Comparison of ENCODE assay signal across 9 cellular contexts in the genomic region with DNA sequence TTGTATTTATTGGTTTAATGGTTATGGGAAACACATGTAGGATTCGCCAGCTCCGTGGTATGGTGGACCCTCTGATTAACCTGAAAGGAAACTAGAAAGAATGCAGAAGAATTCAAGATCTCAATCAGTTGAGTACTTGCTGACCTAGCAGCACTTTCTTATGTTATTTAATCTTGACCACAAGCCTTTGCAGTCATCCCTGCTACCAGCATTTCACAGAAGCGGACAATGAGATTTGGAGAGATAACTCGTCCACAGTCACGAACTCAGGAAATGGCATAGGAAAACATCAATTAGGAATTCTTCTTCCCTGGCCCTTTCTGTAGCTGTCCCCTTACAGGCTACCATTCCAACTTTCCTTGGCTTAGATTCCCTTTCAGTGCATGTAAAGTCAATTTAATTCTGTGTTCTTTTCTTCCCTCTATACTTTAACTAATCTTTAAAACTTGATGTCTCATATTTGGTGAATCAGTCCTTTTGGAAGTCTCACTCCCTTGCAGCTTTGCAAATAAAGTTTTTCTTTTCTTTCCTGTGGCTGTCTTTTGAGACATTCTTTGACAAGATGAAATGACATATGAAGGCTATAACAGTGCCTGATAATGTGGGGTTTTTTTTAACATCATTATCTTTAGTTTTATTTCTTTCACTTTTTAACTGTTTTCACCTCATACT. TPM values are rescaled to one million over a fixed set of nuclear protein-coding genes. Genes with fewer than 3 reads are reported as not detected.
DNase-seq lines count a peak whose midpoint lies in the region; TF ChIP-seq lines count a peak whose summit lies in the region.
"Had no signal": no experiment of that assay in that cellular context is flagged by ENCODE, and none has a peak within 500 bp of the region (broad histone marks: within the 10 kb centered on the region; RNA-seq: fewer than 3 reads in every experiment).

No MANE protein-coding gene starts in this region.

- TF ChIP-seq CTCF in AG04449 (IDR thresholded peaks at IDR 0.05; ENCODE audit: insufficient read depth, low read length, missing control alignments), result no peak
- TF ChIP-seq CTCF in cardiac fibroblast (IDR thresholded peaks at IDR 0.05; ENCODE audit: low read depth, low read length), result no peak
- no peak for TF ChIP-seq CTCF in RWPE1 (conservative IDR thresholded peaks at IDR 0.05; ENCODE audit: low read depth)

- POLR2A ChIA-PET in AG04449 (lab: Yijun Ruan, JAX), result no interaction called here
- POLR2A ChIA-PET in RWPE1 (lab: Yijun Ruan, JAX; ENCODE audit: low non-redundant PET), result no interaction called here

- no peaks in the 10 kb centered on the region for H3K27me3 ChIP-seq in HUES64 (ENCODE audit: insufficient read depth, low read length)

- H3K27ac ChIP-seq in HUES64 (ENCODE audit: low read depth, low read length) (peak overlapping the region; percentile 16; the same call in 1 of the 2 replicates), mesodermal cell (ENCODE audit: low read depth, low read length, severe bottlenecking) (peak overlapping the region; percentile 89), RWPE1 (no peak overlapping the region)

- DNase-seq in AG04449 (ENCODE audit: low read depth, low spot score) (peak; percentile 77), cardiac fibroblast (ENCODE audit: low read depth in 2 of 2) (peak; percentile 58 to 83), nucleus accumbens (lab: John Stamatoyannopoulos, UW) (no peak), RWPE1 (ENCODE audit: low spot score) (no peak)
- no peak for DNase-seq in effector CD4-positive, alpha-beta T cell
- DNase-seq in activated naive CD4-positive, alpha-beta T cell treated with anti-CD3 and anti-CD28 coated beads, Interleukin-2, amount 50 U/mL, for 16 hours, result no peak
- DNase-seq: activated gamma-delta T cell had no signal

- CTCF ChIA-PET in AG04449 (lab: Yijun Ruan, JAX), result interaction anchor here (1.0 to 1.1 kb wide), 2 partner anchors 172 to 380 kb away, joined by 3 to 5 read pairs; no protein-coding TSS in a partner anchor
- CTCF ChIA-PET in RWPE1 (lab: Yijun Ruan, JAX), result no interaction called here

- 37% methylated on average over 5 of the region's 5 CpGs for WGBS in HUES64
- WGBS in mesodermal cell (ENCODE audit: insufficient coverage in 2 of 2), 2 experiments, result 21 to 80% methylated on average over 2 of the region's 5 CpGs

- H3K4me1 ChIP-seq in HUES64 (ENCODE audit: insufficient read depth, low read length), result peaks cover 56% of the 10 kb centered on the region
- H3K4me1 ChIP-seq in mesodermal cell (ENCODE audit: control insufficient read depth, insufficient read depth, low read length, poor library complexity, severe bottlenecking), result peaks cover 28% of the 10 kb centered on the region

- H3K4me3 ChIP-seq in AG04449 (ENCODE audit: low read depth, low read length) (peak overlapping the region; percentile 36), HUES64 (ENCODE audit: low read length) (peak overlapping the region; percentile 88), cardiac fibroblast (replicated peaks in 1 of 2; ENCODE audit: low read depth in 2 of 2, low read length in 2 of 2) (peak overlapping the region; percentile 4 to 14), mesodermal cell (ENCODE audit: extremely low read depth, insufficient read depth, low read length, poor library complexity, severe bottlenecking) (peak overlapping the region; percentile 97)

- H3K9me3 ChIP-seq in HUES64 (ENCODE audit: insufficient read depth, low read depth, low read length), result no peaks in the 10 kb centered on the region
- no peaks in the 10 kb centered on the region for H3K9me3 ChIP-seq in mesodermal cell (ENCODE audit: control insufficient read depth, low read length)

- H3K9ac ChIP-seq in HUES64 (ENCODE audit: low read depth, low read length), result no peak overlapping the region; the same call in 1 of the 2 replicates

- no peaks in the 10 kb centered on the region for H3K36me3 ChIP-seq in HUES64 (ENCODE audit: insufficient read depth, low read length)
- H3K36me3 ChIP-seq in mesodermal cell (ENCODE audit: control insufficient read depth, insufficient read depth, low read length), result no peaks in the 10 kb centered on the region

RNA-seq across cellular contexts. Expression of a gene that starts 1.3 kb away (rescaled TPM):
- 32.1 TPM for polyA plus RNA-seq in HUES64 (2013, experiment 1 of 2)
- 29.0 TPM for polyA plus RNA-seq in HUES64 (2013, experiment 2 of 2)
- polyA plus RNA-seq in mesodermal cell (2013, experiment 1 of 2), result 54.9 TPM
- polyA plus RNA-seq in mesodermal cell (2013, experiment 2 of 2), result 49.1 TPM

Comparison
In these comparisons a context has a peak if more than half of its experiments do, and no peak if none do; other contexts are left out.
1. DNase-seq: peak in AG04449 (single experiment) and cardiac fibroblast (2 of 2); none in nucleus accumbens (0 of 56), effector CD4-positive, alpha-beta T cell (single experiment), activated naive CD4-positive, alpha-beta T cell treated with anti-CD3 and anti-CD28 coated beads, Interleukin-2, amount 50 U/mL, for 16 hours (single experiment) and RWPE1 (single experiment).
2. H3K4me3 ChIP-seq: peak in every context shown above with its lines; median percentile 97 in mesodermal cell; 88 in HUES64; 36 in AG04449; 9 in cardiac fibroblast.